In the genomic region with DNA sequence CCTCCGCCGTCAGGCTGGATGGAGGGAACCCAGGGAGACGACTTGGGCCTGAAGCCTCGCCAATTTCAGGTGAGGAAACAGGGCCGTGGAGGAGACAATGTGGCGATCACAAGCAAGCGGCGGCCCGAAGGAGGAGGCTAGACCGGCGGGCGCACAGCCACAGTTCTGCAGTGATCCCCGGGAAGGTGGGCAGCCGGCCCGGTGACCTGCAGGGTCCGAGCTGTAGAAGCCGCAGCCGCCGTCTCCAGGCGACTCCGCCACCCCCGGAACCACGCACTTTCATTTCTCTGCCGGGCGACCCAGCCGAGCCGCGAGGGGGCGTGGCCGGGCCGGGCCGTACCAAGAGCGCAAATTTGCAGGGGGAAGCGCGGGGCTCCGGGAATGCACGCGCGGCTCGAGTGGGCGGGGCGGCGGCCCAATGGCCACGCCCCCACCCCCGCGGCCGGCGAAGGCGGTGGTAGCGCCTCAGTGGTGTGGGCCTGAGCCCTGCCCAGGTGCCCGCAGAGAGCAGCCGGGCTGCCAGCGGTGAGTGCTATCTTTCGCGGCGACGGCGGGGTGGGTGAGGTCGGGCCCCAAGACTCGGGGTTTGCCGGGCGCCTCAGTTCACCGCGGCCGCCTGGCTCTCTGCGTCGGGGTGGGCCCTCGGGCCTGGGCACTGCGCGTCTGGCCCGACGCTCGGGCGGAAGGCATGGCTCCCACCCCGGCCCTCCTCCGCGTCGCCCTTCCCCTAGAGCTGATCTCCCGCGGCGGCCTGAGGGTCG, we compare ENCODE assay signal across 1 cellular context.
TF ChIP-seq lines count a peak whose summit lies in the region.

TSS of gene POR (plus strand) at position 501 of the 761 bp plus-strand sequence. CDS start 38,847 bp downstream, outside the sequence.

TF ChIP-seq in K562, 482 proteins besides CTCF, POLR2A, EP300 and RAD21 (continued from another document and continues in another):
- TF ChIP-seq CUX1 (CRISPR knock-in tag; IDR thresholded peaks at IDR 0.05) (no peak), TCF3 (CRISPR knock-in tag; IDR thresholded peaks at IDR 0.05) (peak; percentile 29; the same call in 1 of the 2 replicates), RBBP5 (IDR thresholded peaks at IDR 0.05; ENCODE audit: borderline replicate concordance, insufficient read depth, low read length, poor library complexity, severe bottlenecking) (peak; percentile 92), FOS (IDR thresholded peaks at IDR 0.05; ENCODE audit: extremely low read depth, insufficient read length) (no peak), MLLT1 (IDR thresholded peaks at IDR 0.05) (0 out of 4 replicates have a peak, but pooled peaks of 1 of the 2 experiments have one; percentile 12), MTA1 (IDR thresholded peaks at IDR 0.05; ENCODE audit: borderline replicate concordance) (no peak), ZNF24 (IDR thresholded peaks at IDR 0.05) (0 out of 2 replicates have a peak, but pooled peaks have one; percentile 4), PHB (CRISPR knock-in tag; IDR thresholded peaks at IDR 0.05) (no peak), HNRNPLL (IDR thresholded peaks at IDR 0.05; ENCODE audit: low read depth, low read length, poor library complexity, severe bottlenecking) (peak; percentile 89), FOXO4 (CRISPR knock-in tag; IDR thresholded peaks at IDR 0.05) (peak; percentile 89; the same call in 1 of the 2 replicates), U2AF2 (optimal IDR thresholded peaks at IDR 0.05; ENCODE audit: low read depth, low read length) (no peak), POLR2AphosphoS5 (IDR thresholded peaks at IDR 0.05; ENCODE audit: control insufficient read depth, insufficient read depth, low read depth, low read length) (peak; percentile 90), NFE2 (IDR thresholded peaks at IDR 0.05; ENCODE audit: low read depth) (no peak), ZNF354B (CRISPR knock-in tag; IDR thresholded peaks at IDR 0.05) (0 out of 2 replicates have a peak, but pooled peaks have one; percentile 27), NELFE (IDR thresholded peaks at IDR 0.05; ENCODE audit: insufficient read depth, insufficient read length) (no peak), KLF16 (IDR thresholded peaks at IDR 0.05) (no peak), ZNF121 (CRISPR knock-in tag; conservative IDR thresholded peaks at IDR 0.05) (no peak), CTBP1 (IDR thresholded peaks at IDR 0.05; ENCODE audit: borderline replicate concordance) (peak; percentile 89), ARNT (IDR thresholded peaks at IDR 0.05) (no peak), SMAD1 (IDR thresholded peaks at IDR 0.05; ENCODE audit: low read depth, low read length, partially characterized antibody) (peak; percentile 53), TOE1 (IDR thresholded peaks at IDR 0.05; ENCODE audit: borderline replicate concordance) (peak; percentile 98), TOE1 (CRISPR knock-in tag; IDR thresholded peaks at IDR 0.05; ENCODE audit: borderline replicate concordance, low read depth) (no peak; the same call in 1 of the 2 replicates), ATF4 (CRISPR knock-in tag; IDR thresholded peaks at IDR 0.05) (peak; percentile 71), STAT5A (IDR thresholded peaks at IDR 0.05; ENCODE audit: borderline replicate concordance, low read length) (peak; percentile 41; the same call in 1 of the 2 replicates), TAF7 (tag; IDR thresholded peaks at IDR 0.05) (peak; percentile 67), KDM2B (CRISPR knock-in tag; IDR thresholded peaks at IDR 0.05) (peak; percentile 54; the same call in 1 of the 2 replicates), ZNF253 (CRISPR knock-in tag; conservative IDR thresholded peaks at IDR 0.05) (no peak), GABPB1 (CRISPR knock-in tag; IDR thresholded peaks at IDR 0.05) (peak; percentile 76; the same call in 1 of the 2 replicates), SPI1 (IDR thresholded peaks at IDR 0.05; ENCODE audit: borderline replicate concordance, low read depth, low read length) (no peak), ZNF445 (CRISPR knock-in tag; IDR thresholded peaks at IDR 0.05; ENCODE audit: low read depth) (no peak), YY1 (IDR thresholded peaks at IDR 0.05; ENCODE audit: borderline replicate concordance in 1 of 3, control insufficient read depth in 1 of 3, extremely low read depth in 1 of 3, insufficient read depth in 3 of 3, insufficient read length in 1 of 3, insufficient replicate concordance in 2 of 3, low read depth in 1 of 3, low read length in 2 of 3) (peak in 2 of 3 experiments; percentile 74 to 77), SRF (CRISPR knock-in tag; IDR thresholded peaks at IDR 0.05) (peak in 1 of 2 experiments; percentile 45; a peak in 1 of 4 replicates), ZNF212 (CRISPR knock-in tag; IDR thresholded peaks at IDR 0.05) (0 out of 2 replicates have a peak, but pooled peaks have one; percentile 37)
- TF ChIP-seq, protein P1, sequence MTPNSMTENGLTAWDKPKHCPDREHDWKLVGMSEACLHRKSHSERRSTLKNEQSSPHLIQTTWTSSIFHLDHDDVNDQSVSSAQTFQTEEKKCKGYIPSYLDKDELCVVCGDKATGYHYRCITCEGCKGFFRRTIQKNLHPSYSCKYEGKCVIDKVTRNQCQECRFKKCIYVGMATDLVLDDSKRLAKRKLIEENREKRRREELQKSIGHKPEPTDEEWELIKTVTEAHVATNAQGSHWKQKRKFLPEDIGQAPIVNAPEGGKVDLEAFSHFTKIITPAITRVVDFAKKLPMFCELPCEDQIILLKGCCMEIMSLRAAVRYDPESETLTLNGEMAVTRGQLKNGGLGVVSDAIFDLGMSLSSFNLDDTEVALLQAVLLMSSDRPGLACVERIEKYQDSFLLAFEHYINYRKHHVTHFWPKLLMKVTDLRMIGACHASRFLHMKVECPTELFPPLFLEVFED (CRISPR knock-in tag; conservative IDR thresholded peaks at IDR 0.05) = 0 out of 2 replicates have a peak, but pooled peaks have one; percentile 70
- TF ChIP-seq, protein P2, sequence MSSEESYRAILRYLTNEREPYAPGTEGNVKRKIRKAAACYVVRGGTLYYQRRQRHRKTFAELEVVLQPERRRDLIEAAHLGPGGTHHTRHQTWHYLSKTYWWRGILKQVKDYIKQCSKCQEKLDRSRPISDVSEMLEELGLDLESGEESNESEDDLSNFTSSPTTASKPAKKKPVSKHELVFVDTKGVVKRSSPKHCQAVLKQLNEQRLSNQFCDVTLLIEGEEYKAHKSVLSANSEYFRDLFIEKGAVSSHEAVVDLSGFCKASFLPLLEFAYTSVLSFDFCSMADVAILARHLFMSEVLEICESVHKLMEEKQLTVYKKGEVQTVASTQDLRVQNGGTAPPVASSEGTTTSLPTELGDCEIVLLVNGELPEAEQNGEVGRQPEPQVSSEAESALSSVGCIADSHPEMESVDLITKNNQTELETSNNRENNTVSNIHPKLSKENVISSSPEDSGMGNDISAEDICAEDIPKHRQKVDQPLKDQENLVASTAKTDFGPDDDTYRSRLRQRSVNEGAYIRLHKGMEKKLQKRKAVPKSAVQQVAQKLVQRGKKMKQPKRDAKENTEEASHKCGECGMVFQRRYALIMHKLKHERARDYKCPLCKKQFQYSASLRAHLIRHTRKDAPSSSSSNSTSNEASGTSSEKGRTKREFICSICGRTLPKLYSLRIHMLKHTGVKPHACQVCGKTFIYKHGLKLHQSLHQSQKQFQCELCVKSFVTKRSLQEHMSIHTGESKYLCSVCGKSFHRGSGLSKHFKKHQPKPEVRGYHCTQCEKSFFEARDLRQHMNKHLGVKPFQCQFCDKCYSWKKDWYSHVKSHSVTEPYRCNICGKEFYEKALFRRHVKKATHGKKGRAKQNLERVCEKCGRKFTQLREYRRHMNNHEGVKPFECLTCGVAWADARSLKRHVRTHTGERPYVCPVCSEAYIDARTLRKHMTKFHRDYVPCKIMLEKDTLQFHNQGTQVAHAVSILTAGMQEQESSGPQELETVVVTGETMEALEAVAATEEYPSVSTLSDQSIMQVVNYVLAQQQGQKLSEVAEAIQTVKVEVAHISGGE (CRISPR knock-in tag; IDR thresholded peaks at IDR 0.05) = no peak
- TF ChIP-seq, protein P3, sequence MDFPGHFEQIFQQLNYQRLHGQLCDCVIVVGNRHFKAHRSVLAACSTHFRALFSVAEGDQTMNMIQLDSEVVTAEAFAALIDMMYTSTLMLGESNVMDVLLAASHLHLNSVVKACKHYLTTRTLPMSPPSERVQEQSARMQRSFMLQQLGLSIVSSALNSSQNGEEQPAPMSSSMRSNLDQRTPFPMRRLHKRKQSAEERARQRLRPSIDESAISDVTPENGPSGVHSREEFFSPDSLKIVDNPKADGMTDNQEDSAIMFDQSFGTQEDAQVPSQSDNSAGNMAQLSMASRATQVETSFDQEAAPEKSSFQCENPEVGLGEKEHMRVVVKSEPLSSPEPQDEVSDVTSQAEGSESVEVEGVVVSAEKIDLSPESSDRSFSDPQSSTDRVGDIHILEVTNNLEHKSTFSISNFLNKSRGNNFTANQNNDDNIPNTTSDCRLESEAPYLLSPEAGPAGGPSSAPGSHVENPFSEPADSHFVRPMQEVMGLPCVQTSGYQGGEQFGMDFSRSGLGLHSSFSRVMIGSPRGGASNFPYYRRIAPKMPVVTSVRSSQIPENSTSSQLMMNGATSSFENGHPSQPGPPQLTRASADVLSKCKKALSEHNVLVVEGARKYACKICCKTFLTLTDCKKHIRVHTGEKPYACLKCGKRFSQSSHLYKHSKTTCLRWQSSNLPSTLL (IDR thresholded peaks at IDR 0.05) = no peak
- TF ChIP-seq, protein P4, sequence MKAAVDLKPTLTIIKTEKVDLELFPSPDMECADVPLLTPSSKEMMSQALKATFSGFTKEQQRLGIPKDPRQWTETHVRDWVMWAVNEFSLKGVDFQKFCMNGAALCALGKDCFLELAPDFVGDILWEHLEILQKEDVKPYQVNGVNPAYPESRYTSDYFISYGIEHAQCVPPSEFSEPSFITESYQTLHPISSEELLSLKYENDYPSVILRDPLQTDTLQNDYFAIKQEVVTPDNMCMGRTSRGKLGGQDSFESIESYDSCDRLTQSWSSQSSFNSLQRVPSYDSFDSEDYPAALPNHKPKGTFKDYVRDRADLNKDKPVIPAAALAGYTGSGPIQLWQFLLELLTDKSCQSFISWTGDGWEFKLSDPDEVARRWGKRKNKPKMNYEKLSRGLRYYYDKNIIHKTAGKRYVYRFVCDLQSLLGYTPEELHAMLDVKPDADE (conservative IDR thresholded peaks at IDR 0.05; ENCODE audit: control insufficient read depth, low read depth, low read length) = peak; percentile 88
- TF ChIP-seq, protein P5, sequence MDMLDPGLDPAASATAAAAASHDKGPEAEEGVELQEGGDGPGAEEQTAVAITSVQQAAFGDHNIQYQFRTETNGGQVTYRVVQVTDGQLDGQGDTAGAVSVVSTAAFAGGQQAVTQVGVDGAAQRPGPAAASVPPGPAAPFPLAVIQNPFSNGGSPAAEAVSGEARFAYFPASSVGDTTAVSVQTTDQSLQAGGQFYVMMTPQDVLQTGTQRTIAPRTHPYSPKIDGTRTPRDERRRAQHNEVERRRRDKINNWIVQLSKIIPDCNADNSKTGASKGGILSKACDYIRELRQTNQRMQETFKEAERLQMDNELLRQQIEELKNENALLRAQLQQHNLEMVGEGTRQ (CRISPR knock-in tag; IDR thresholded peaks at IDR 0.05) = no peak; the same call in 1 of the 2 replicates
